10 cellular contexts compared by ENCODE assay signal in genomic region chr5:38745836-38746732, GRCh38.
"Had no signal": no experiment of that assay in that cellular context is flagged by ENCODE, and none has a peak within 500 bp of the region (broad histone marks: within the 10 kb centered on the region; RNA-seq: fewer than 3 reads in every experiment).

No MANE protein-coding gene starts in this region.

- H3K36me3 ChIP-seq: lower lobe of right lung, transverse colon, WERI-Rb-1 had no signal

- DNase-seq: activated CD4-positive, alpha-beta T cell treated with anti-CD3 and anti-CD28 coated beads, Interleukin-2, amount 50 U/mL, for 48 hours; activated naive CD4-positive, alpha-beta T cell treated with anti-CD3 and anti-CD28 coated beads, Interleukin-2, amount 10 ng/mL, durations not matched to agents 7 days and 5 days; effector memory CD8-positive, alpha-beta T cell; lower lobe of right lung; stimulated activated CD4-positive, alpha-beta T cell treated with anti-CD3 and anti-CD28 coated beads, Interleukin-12 subunit alpha, Interleukin-12 subunit beta, amount 100 ng/mL, for 4 hours; stimulated activated CD4-positive, alpha-beta T cell treated with anti-CD3 and anti-CD28 coated beads, Interleukin-2, amount 100 ng/mL, for 24 hours; transverse colon; WERI-Rb-1 had no signal

- H3K4me1 ChIP-seq: lower lobe of right lung, transverse colon had no signal

- H3K27me3 ChIP-seq: transverse colon had no signal

- H3K27ac ChIP-seq: lower lobe of right lung, WERI-Rb-1 had no signal

- H3K4me3 ChIP-seq: lower lobe of right lung, transverse colon had no signal

- ATAC-seq: activated T-helper 17 cell treated with anti-CD3 and anti-CD28 coated beads, Interleukin-2, amount 50 U/mL, for 72 hours; effector memory CD8-positive, alpha-beta T cell; lower lobe of right lung; stimulated activated effector memory CD8-positive, alpha-beta T cell treated with anti-CD3 and anti-CD28 coated beads, Interleukin-12 subunit alpha, Interleukin-12 subunit beta, amount 100 ng/mL, for 72 hours had no signal
